ENCODE assay signal across 12 cellular contexts in the genomic region with DNA sequence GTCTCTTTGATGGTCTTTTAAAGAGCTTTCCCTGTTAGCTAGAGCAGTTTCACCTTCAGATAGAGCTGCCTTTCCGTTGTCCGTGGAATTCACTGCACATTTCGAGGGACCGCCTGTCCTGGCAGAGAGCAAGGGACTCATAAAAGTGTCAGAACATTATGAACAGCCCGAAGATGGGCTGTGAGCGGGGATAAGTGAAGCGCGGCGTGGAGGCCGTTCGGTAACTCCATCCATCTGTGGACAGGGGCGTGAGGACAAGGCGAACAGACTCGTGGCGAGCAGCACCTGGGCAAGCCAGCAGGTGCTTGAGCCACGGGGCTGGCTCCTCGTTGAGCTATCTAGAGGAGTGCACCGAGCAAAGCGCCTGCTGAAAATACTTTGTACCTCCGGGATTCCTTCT.
DNase-seq lines count a peak whose midpoint lies in the region; ATAC-seq and TF ChIP-seq lines count a peak whose summit lies in the region.
"Had no signal": no experiment of that assay in that cellular context is flagged by ENCODE, and none has a peak within 500 bp of the region (broad histone marks: within the 10 kb centered on the region; RNA-seq: fewer than 3 reads in every experiment).

No MANE protein-coding gene starts in this region.

- no peak overlapping the region for H2AK5ac ChIP-seq in H9 (ENCODE audit: insufficient read length, low read length)

- no peak overlapping the region for H2BK12ac ChIP-seq in H9 (ENCODE audit: insufficient read length, low read depth, low read length)

- intact Hi-C loops in uterus (cut with DNase I; ENCODE audit: low total_unique reads) = no loop called here

- no peak overlapping the region for H4K8ac ChIP-seq in H9 (replicated peaks; ENCODE audit: insufficient read length, low read depth, low read length)

- TF ChIP-seq POLR2A in uterus (IDR thresholded peaks at IDR 0.05) = no peak

- no peak for DNase-seq in H9
- DNase-seq in nephron progenitor cell = peak; percentile 58
- peak; percentile 42 to 58 for DNase-seq in uterus
- DNase-seq in mesothelial cell of epicardium (ENCODE audit: low spot score in 2 of 2, unreplicated experiment in 2 of 2) = no peak
- no peak for DNase-seq in glomerular visceral epithelial cell (ENCODE audit: extremely low spot score)
- DNase-seq: ACHN; CD4-positive, CD25-positive, alpha-beta regulatory T cell; DMS79 treated with DMSO at 0.1 percent for 48 hours; EL had no signal

- no peak overlapping the region for H3K4ac ChIP-seq in H9 (ENCODE audit: low read depth, low read length)

- H3K23me2 ChIP-seq in H9 (ENCODE audit: insufficient read length, low read depth, low read length, poor library complexity, severe bottlenecking) = no peaks in the 10 kb centered on the region

- H3K27ac Mint-ChIP-seq in H9 (no peak overlapping the region), nephron progenitor cell (peak overlapping the region; percentile 87), mesothelial cell of epicardium (no peak overlapping the region)
- H3K27ac Mint-ChIP-seq: CD4-positive, CD25-positive, alpha-beta regulatory T cell had no signal

- no peak overlapping the region for H3K4me3 Mint-ChIP-seq in H9
- peak overlapping the region; percentile 58 for H3K4me3 Mint-ChIP-seq in nephron progenitor cell
- H3K4me3 Mint-ChIP-seq in mesothelial cell of epicardium = no peak overlapping the region
- H3K4me3 Mint-ChIP-seq: CD4-positive, CD25-positive, alpha-beta regulatory T cell had no signal

- TF ChIP-seq CTCF in H9 (conservative IDR thresholded peaks at IDR 0.05) (no peak), nephron progenitor cell (IDR thresholded peaks at IDR 0.05) (no peak), uterus (IDR thresholded peaks at IDR 0.05) (no peak), mesothelial cell of epicardium (IDR thresholded peaks at IDR 0.05; ENCODE audit: unreplicated experiment) (no peak)

- H3K9me3 Mint-ChIP-seq in H9 = peaks cover 0 to 4% of the 10 kb centered on the region in 2 experiments; a peak in 2 of 5 replicates
- H3K9me3 Mint-ChIP-seq in nephron progenitor cell = peaks cover 7% of the 10 kb centered on the region
- H3K9me3 Mint-ChIP-seq in mesothelial cell of epicardium = no peaks in the 10 kb centered on the region

- no peak overlapping the region for H2BK20ac ChIP-seq in H9 (ENCODE audit: low read depth, low read length, poor library complexity, severe bottlenecking)

- ATAC-seq in HG02623 (IDR thresholded peaks at IDR 0.05; ENCODE audit: unreplicated experiment) = no peak

- no peaks in the 10 kb centered on the region for H3K79me2 ChIP-seq in H9 (ENCODE audit: insufficient read depth, low read length)

- no peak overlapping the region for H2BK5ac ChIP-seq in H9 (ENCODE audit: insufficient read length, low read length)

- H4K5ac ChIP-seq in H9 (ENCODE audit: insufficient read length, low read depth, low read length) = no peak overlapping the region

- no peak overlapping the region for H3K56ac ChIP-seq in H9 (ENCODE audit: insufficient read length, low read depth, low read length)

- H3K27ac ChIP-seq in H9 (ENCODE audit: insufficient read length, low read depth, low read length) = no peak overlapping the region
- no peak overlapping the region for H3K27ac ChIP-seq in rectal smooth muscle tissue (ENCODE audit: low read depth, low read length)
- H3K27ac ChIP-seq in uterus = peak overlapping the region; percentile 39 to 70
- H3K27ac ChIP-seq: BLaER1 treated with 17β-estradiol and CSF1 and Interleukin-3, amounts not matched to agents 10 nM and 100 nM had no signal

- peak overlapping the region; percentile 34; the same call in 1 of the 2 replicates for H3K14ac ChIP-seq in H9 (ENCODE audit: insufficient read depth, low read length)

- no peak overlapping the region for H3K18ac ChIP-seq in H9 (ENCODE audit: insufficient read length, low read depth, low read length)

- H3K27me3 ChIP-seq in H9 (ENCODE audit: insufficient read depth, low read length) (no peaks in the 10 kb centered on the region), rectal smooth muscle tissue (ENCODE audit: control insufficient read depth, insufficient read depth, low read length) (no peaks in the 10 kb centered on the region), uterus (no peaks in the 10 kb centered on the region)
- H3K27me3 ChIP-seq: BLaER1 treated with 17β-estradiol and CSF1 and Interleukin-3, amounts not matched to agents 10 nM and 100 nM had no signal

- no CpG with 5 or more reads among the region's 20 CpGs for WGBS in H9 (ENCODE audit: extremely low coverage, insufficient read length, low lambda C conversion rate)

- no peak overlapping the region for H3T11ph ChIP-seq in H9 (ENCODE audit: low read length)

- H3K9me3 ChIP-seq in H9 (ENCODE audit: control insufficient read depth, low read depth, low read length) = no peaks in the 10 kb centered on the region
- no peaks in the 10 kb centered on the region for H3K9me3 ChIP-seq in uterus

- H3K27me3 Mint-ChIP-seq in H9 (ENCODE audit: low read depth) = no peaks in the 10 kb centered on the region
- H3K27me3 Mint-ChIP-seq in nephron progenitor cell (ENCODE audit: low read depth, poor library complexity) = peaks cover 6% of the 10 kb centered on the region
- peaks cover 16% of the 10 kb centered on the region for H3K27me3 Mint-ChIP-seq in mesothelial cell of epicardium (ENCODE audit: low read depth)

- no peaks in the 10 kb centered on the region for H3K79me1 ChIP-seq in H9 (ENCODE audit: insufficient read depth, low read depth, low read length, poor library complexity, severe bottlenecking)

- no peak overlapping the region for H3K9ac ChIP-seq in H9 (ENCODE audit: extremely low read depth, insufficient read length, low read length)
- no peak overlapping the region for H3K9ac ChIP-seq in rectal smooth muscle tissue (ENCODE audit: low read length)
- H3K9ac ChIP-seq: BLaER1 treated with 17β-estradiol and CSF1 and Interleukin-3, amounts not matched to agents 10 nM and 100 nM had no signal

- H3K36me3 Mint-ChIP-seq in H9 (ENCODE audit: insufficient read depth in 1 of 3, low read depth in 3 of 3) (no peaks in the 10 kb centered on the region), nephron progenitor cell (ENCODE audit: low read depth) (no peaks in the 10 kb centered on the region), mesothelial cell of epicardium (no peaks in the 10 kb centered on the region)
- H3K36me3 Mint-ChIP-seq: CD4-positive, CD25-positive, alpha-beta regulatory T cell had no signal

- no peak overlapping the region for H2AFZ ChIP-seq in H9 (ENCODE audit: low read length)

- no peaks in the 10 kb centered on the region for H4K20me1 ChIP-seq in H9 (ENCODE audit: control insufficient read depth, insufficient read depth, insufficient read length)
- H4K20me1 ChIP-seq: BLaER1 treated with 17β-estradiol and CSF1 and Interleukin-3, amounts not matched to agents 10 nM and 100 nM had no signal

- no peak overlapping the region for H3K23ac ChIP-seq in H9 (ENCODE audit: insufficient read length, low read depth, low read length)

- H4K91ac ChIP-seq in H9 (ENCODE audit: insufficient read length, low read depth, low read length) = no peak overlapping the region

- H2BK120ac ChIP-seq in H9 (ENCODE audit: low read depth, low read length, poor library complexity, severe bottlenecking) = no peak overlapping the region

- H3K4me1 ChIP-seq in H9 (ENCODE audit: insufficient read depth, low read length) (no peaks in the 10 kb centered on the region), rectal smooth muscle tissue (ENCODE audit: control insufficient read depth, insufficient read depth, low read length) (no peaks in the 10 kb centered on the region), uterus (peaks cover 0 to 6% of the 10 kb centered on the region in 2 donors)
- H3K4me1 ChIP-seq: BLaER1 treated with 17β-estradiol and CSF1 and Interleukin-3, amounts not matched to agents 10 nM and 100 nM had no signal

- no peak overlapping the region for H2BK15ac ChIP-seq in H9 (ENCODE audit: low read depth, low read length)

- H3K36me3 ChIP-seq in rectal smooth muscle tissue (ENCODE audit: control insufficient read depth, insufficient read depth, low read length) (no peaks in the 10 kb centered on the region), uterus (no peaks in the 10 kb centered on the region)
- H3K36me3 ChIP-seq: BLaER1 treated with 17β-estradiol and CSF1 and Interleukin-3, amounts not matched to agents 10 nM and 100 nM had no signal

- peaks cover 0 to 2% of the 10 kb centered on the region in 2 experiments; a peak in 2 of 4 replicates for H3K4me1 Mint-ChIP-seq in H9
- peaks cover 27% of the 10 kb centered on the region for H3K4me1 Mint-ChIP-seq in nephron progenitor cell
- peaks cover 10% of the 10 kb centered on the region for H3K4me1 Mint-ChIP-seq in mesothelial cell of epicardium
- H3K4me1 Mint-ChIP-seq: CD4-positive, CD25-positive, alpha-beta regulatory T cell had no signal

- H3K4me2 ChIP-seq in H9 (ENCODE audit: insufficient read depth, insufficient read length, low read length) = no peak overlapping the region
- H3K4me2 ChIP-seq: BLaER1 treated with 17β-estradiol and CSF1 and Interleukin-3, amounts not matched to agents 10 nM and 100 nM had no signal

- H3K4me3 ChIP-seq in rectal smooth muscle tissue (ENCODE audit: low read length) (peak overlapping the region; percentile 16), uterus (peak overlapping the region; percentile 11 to 23)
- H3K4me3 ChIP-seq: BLaER1 treated with 17β-estradiol and CSF1 and Interleukin-3, amounts not matched to agents 10 nM and 100 nM had no signal

Comparison
In these comparisons a context has a peak if more than half of its experiments do, and no peak if none do; other contexts are left out.
1. DNase-seq: peak in nephron progenitor cell (single experiment) and uterus (2 of 2); none in H9 (single experiment), mesothelial cell of epicardium (0 of 2) and glomerular visceral epithelial cell (single experiment).
2. H3K27ac ChIP-seq: peak in uterus (2 of 2); none in H9 (single experiment) and rectal smooth muscle tissue (single experiment).